Comparison of ENCODE assay signal across 31 cellular contexts in the genomic region with DNA sequence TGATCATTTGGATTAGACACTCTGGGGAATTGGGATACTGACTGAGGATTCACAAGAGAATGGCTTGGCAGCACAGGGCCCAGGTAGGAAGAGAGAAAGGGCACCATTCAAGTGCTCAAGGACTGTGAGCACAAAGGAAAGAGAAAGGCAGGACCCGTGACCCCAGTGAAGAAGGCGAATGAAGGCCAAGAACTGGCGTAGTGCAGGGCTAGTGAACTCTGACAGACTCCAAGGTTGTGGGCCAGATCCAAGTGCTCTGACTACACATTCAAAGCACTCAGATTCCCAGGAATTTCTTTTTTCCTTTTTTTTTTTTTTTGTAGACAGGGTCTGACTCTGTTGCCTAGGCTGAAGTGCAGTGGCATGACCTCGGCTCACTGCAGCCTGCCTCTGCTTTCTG.
"Had no signal": no experiment of that assay in that cellular context is flagged by ENCODE, and none has a peak within 500 bp of the region (broad histone marks: within the 10 kb centered on the region; RNA-seq: fewer than 3 reads in every experiment).

No MANE protein-coding gene starts in this region.

- H3K27me3 ChIP-seq: brain microvascular endothelial cell, colonic mucosa, dorsolateral prefrontal cortex, esophagus muscularis mucosa, foreskin keratinocyte, gastrocnemius medialis had no signal

- H3K4me3 ChIP-seq: colonic mucosa, dorsolateral prefrontal cortex, esophagus muscularis mucosa, gastrocnemius medialis had no signal

- H3K9me3 Mint-ChIP-seq: activated CD4-positive, alpha-beta memory T cell treated with anti-CD3 and anti-CD28 coated beads for 36 hours; activated CD4-positive, alpha-beta T cell treated with anti-CD3 and anti-CD28 coated beads, Interleukin-2, amount 10 ng/mL, durations not matched to agents 24 days and 14 days; activated naive CD4-positive, alpha-beta T cell treated with anti-CD3 and anti-CD28 coated beads, Interleukin-2, amount 10 ng/mL, durations not matched to agents 7 days and 5 days; activated naive CD4-positive, alpha-beta T cell treated with anti-CD3 and anti-CD28 coated beads, Interleukin-2, amount 50 U/mL, for 72 hours; activated naive CD8-positive, alpha-beta T cell treated with anti-CD3 and anti-CD28 coated beads, Interleukin-2, amount 10 ng/mL, durations not matched to agents 7 days and 5 days; activated T-helper 1 cell treated with anti-CD3 and anti-CD28 coated beads, Interleukin-12 subunit alpha, Interleukin-12 subunit beta, Interleukin-2, Interleukin-4 antibody, amounts not matched to agents 30 ng/mL and 10 ng/mL and 1 ng/mL, durations not matched to agents 14 hours and 24 hours and 36 hours; endodermal cell had no signal

- H3K27ac ChIP-seq: brain microvascular endothelial cell, colonic mucosa, dorsolateral prefrontal cortex, esophagus muscularis mucosa, foreskin keratinocyte, gastrocnemius medialis had no signal

- ATAC-seq: activated CD4-positive, alpha-beta T cell treated with anti-CD3 and anti-CD28 coated beads for 36 hours; activated CD8-positive, alpha-beta memory T cell treated with anti-CD3 and anti-CD28 coated beads, Interleukin-2, amount 10 ng/mL, durations not matched to agents 7 days and 5 days; activated CD8-positive, alpha-beta T cell treated with anti-CD3 and anti-CD28 coated beads, Interleukin-2, amount 10 ng/mL, durations not matched to agents 7 days and 5 days; activated naive CD4-positive, alpha-beta T cell treated with anti-CD3 and anti-CD28 coated beads, Interleukin-2, amount 50 U/mL, for 72 hours; foreskin keratinocyte; gastrocnemius medialis had no signal

- DNase-seq: activated CD4-positive, alpha-beta memory T cell treated with anti-CD3 and anti-CD28 coated beads for 36 hours; activated CD4-positive, alpha-beta T cell treated with anti-CD3 and anti-CD28 coated beads for 36 hours; activated CD4-positive, alpha-beta T cell treated with anti-CD3 and anti-CD28 coated beads, Interleukin-2, amount 10 ng/mL, durations not matched to agents 24 days and 14 days; activated CD4-positive, CD25-positive, alpha-beta regulatory T cell; activated CD4-positive, CD25-positive, alpha-beta regulatory T cell treated with anti-CD3 and anti-CD28 coated beads, Interleukin-2, amount 50 U/mL, for 72 hours; activated CD8-positive, alpha-beta memory T cell treated with anti-CD3 and anti-CD28 coated beads, Interleukin-2, amount 10 ng/mL, durations not matched to agents 7 days and 5 days; activated CD8-positive, alpha-beta memory T cell treated with anti-CD3 and anti-CD28 coated beads, Interleukin-2, amount 50 U/mL, for 4 hours; activated CD8-positive, alpha-beta T cell treated with anti-CD3 and anti-CD28 coated beads, Interleukin-2, amount 10 ng/mL, durations not matched to agents 7 days and 5 days; activated gamma-delta T cell; activated naive CD4-positive, alpha-beta T cell; activated naive CD4-positive, alpha-beta T cell treated with anti-CD3 and anti-CD28 coated beads, Interleukin-2, amount 10 ng/mL, durations not matched to agents 7 days and 5 days; activated naive CD8-positive, alpha-beta T cell treated with anti-CD3 and anti-CD28 coated beads, Interleukin-2, amount 10 ng/mL, durations not matched to agents 7 days and 5 days; activated T-cell treated with anti-CD3 and anti-CD28 coated beads, Interleukin-2, amount 50 U/mL, for 1 hour; activated T-cell treated with anti-CD3 and anti-CD28 coated beads, Interleukin-2, amount 50 U/mL, for 48 hours; amniotic stem cell; anterior cingulate cortex; brain microvascular endothelial cell; cerebellar nuclear complex; colonic mucosa; dorsolateral prefrontal cortex; effector memory CD4-positive, alpha-beta T cell; endodermal cell; erythroblast; foreskin keratinocyte; gastrocnemius medialis; glutamatergic neuron; T-helper 1 cell; T-helper 2 cell had no signal

- H3K4me3 Mint-ChIP-seq: activated CD4-positive, alpha-beta memory T cell treated with anti-CD3 and anti-CD28 coated beads for 36 hours; activated CD4-positive, alpha-beta T cell treated with anti-CD3 and anti-CD28 coated beads for 36 hours; activated CD4-positive, alpha-beta T cell treated with anti-CD3 and anti-CD28 coated beads, Interleukin-2, amount 10 ng/mL, durations not matched to agents 24 days and 14 days; activated CD8-positive, alpha-beta memory T cell treated with anti-CD3 and anti-CD28 coated beads, Interleukin-2, amount 10 ng/mL, durations not matched to agents 7 days and 5 days; activated CD8-positive, alpha-beta T cell treated with anti-CD3 and anti-CD28 coated beads, Interleukin-2, amount 10 ng/mL, durations not matched to agents 7 days and 5 days; activated naive CD4-positive, alpha-beta T cell treated with anti-CD3 and anti-CD28 coated beads, Interleukin-2, amount 10 ng/mL, durations not matched to agents 7 days and 5 days; activated naive CD8-positive, alpha-beta T cell treated with anti-CD3 and anti-CD28 coated beads, Interleukin-2, amount 10 ng/mL, durations not matched to agents 7 days and 5 days; activated T-helper 1 cell treated with anti-CD3 and anti-CD28 coated beads, Interleukin-12 subunit alpha, Interleukin-12 subunit beta, Interleukin-2, Interleukin-4 antibody, amounts not matched to agents 30 ng/mL and 10 ng/mL and 1 ng/mL, durations not matched to agents 14 hours and 24 hours and 36 hours; endodermal cell had no signal

- H3K27me3 Mint-ChIP-seq: activated CD4-positive, alpha-beta memory T cell treated with anti-CD3 and anti-CD28 coated beads for 36 hours; activated CD4-positive, alpha-beta T cell treated with anti-CD3 and anti-CD28 coated beads for 36 hours; activated CD4-positive, alpha-beta T cell treated with anti-CD3 and anti-CD28 coated beads, Interleukin-2, amount 10 ng/mL, durations not matched to agents 24 days and 14 days; activated CD8-positive, alpha-beta memory T cell treated with anti-CD3 and anti-CD28 coated beads, Interleukin-2, amount 10 ng/mL, durations not matched to agents 7 days and 5 days; activated naive CD8-positive, alpha-beta T cell treated with anti-CD3 and anti-CD28 coated beads, Interleukin-2, amount 10 ng/mL, durations not matched to agents 7 days and 5 days had no signal

- H3K27ac Mint-ChIP-seq: activated CD4-positive, alpha-beta memory T cell treated with anti-CD3 and anti-CD28 coated beads for 36 hours; activated CD4-positive, alpha-beta T cell treated with anti-CD3 and anti-CD28 coated beads for 36 hours; activated CD4-positive, alpha-beta T cell treated with anti-CD3 and anti-CD28 coated beads, Interleukin-2, amount 10 ng/mL, durations not matched to agents 24 days and 14 days; activated CD8-positive, alpha-beta memory T cell treated with anti-CD3 and anti-CD28 coated beads, Interleukin-2, amount 10 ng/mL, durations not matched to agents 7 days and 5 days; activated CD8-positive, alpha-beta T cell treated with anti-CD3 and anti-CD28 coated beads, Interleukin-2, amount 10 ng/mL, durations not matched to agents 7 days and 5 days; activated naive CD4-positive, alpha-beta T cell treated with anti-CD3 and anti-CD28 coated beads, Interleukin-2, amount 10 ng/mL, durations not matched to agents 7 days and 5 days; activated naive CD8-positive, alpha-beta T cell treated with anti-CD3 and anti-CD28 coated beads, Interleukin-2, amount 10 ng/mL, durations not matched to agents 7 days and 5 days; activated T-helper 1 cell treated with anti-CD3 and anti-CD28 coated beads, Interleukin-12 subunit alpha, Interleukin-12 subunit beta, Interleukin-2, Interleukin-4 antibody, amounts not matched to agents 30 ng/mL and 10 ng/mL and 1 ng/mL, durations not matched to agents 14 hours and 24 hours and 36 hours; endodermal cell had no signal

- H3K9me3 ChIP-seq: colonic mucosa, esophagus muscularis mucosa, gastrocnemius medialis had no signal
